In genomic region chr17:79829004-79829403, GRCh38 we compare ENCODE assay signal across 3 cellular contexts.
TF ChIP-seq lines count a peak whose summit lies in the region.

No MANE protein-coding gene starts in this region.

TF ChIP-seq in SK-N-SH treated with all-trans-retinoic acid at 6 μM for 48 hours, 23 proteins besides CTCF, POLR2A, EP300 and RAD21:
- peak; percentile 30; the same call in 1 of the 2 replicates for TF ChIP-seq TCF4 (CRISPR knock-in tag; IDR thresholded peaks at IDR 0.05; ENCODE audit: borderline replicate concordance)
- no peak for TF ChIP-seq PATZ1 (CRISPR knock-in tag; IDR thresholded peaks at IDR 0.05; ENCODE audit: borderline replicate concordance)
- TF ChIP-seq TSHZ2 (CRISPR knock-in tag; IDR thresholded peaks at IDR 0.05): no peak
TF ChIP-seq in SK-N-SH treated with all-trans-retinoic acid at 6 μM for 48 hours: peak in this region for 1.

TF ChIP-seq in SK-N-SH, 30 proteins besides CTCF, POLR2A, EP300 and RAD21:
- TF ChIP-seq GABPA (IDR thresholded peaks at IDR 0.05; ENCODE audit: low read depth) (no peak), NRF1 (IDR thresholded peaks at IDR 0.05; ENCODE audit: low read depth, low read length) (no peak), SIN3A (IDR thresholded peaks at IDR 0.05; ENCODE audit: borderline replicate concordance, low read depth, low read length) (no peak), POLR2AphosphoS5 (IDR thresholded peaks at IDR 0.05; ENCODE audit: low read depth, low read length) (no peak), ELF1 (IDR thresholded peaks at IDR 0.05) (no peak), JUND (IDR thresholded peaks at IDR 0.05) (no peak)

TF ChIP-seq in neural cell, 6 proteins besides CTCF, POLR2A, EP300 and RAD21:
- no peak for TF ChIP-seq EZH2 (IDR thresholded peaks at IDR 0.05; ENCODE audit: borderline replicate concordance, insufficient read depth, low read length, poor library complexity, severe bottlenecking)
- TF ChIP-seq REST (IDR thresholded peaks at IDR 0.05; ENCODE audit: borderline replicate concordance): no peak
- no peak for TF ChIP-seq POLR2AphosphoS5 (IDR thresholded peaks at IDR 0.05)
- no peak for TF ChIP-seq MXI1 (conservative IDR thresholded peaks at IDR 0.05; ENCODE audit: poor library complexity, severe bottlenecking)
- no peak for TF ChIP-seq TAF1 (IDR thresholded peaks at IDR 0.05; ENCODE audit: low read depth)
- no peak for TF ChIP-seq SMC3 (conservative IDR thresholded peaks at IDR 0.05; ENCODE audit: poor library complexity)
